Comparison of ENCODE assay signal across 16 cellular contexts in the genomic region with DNA sequence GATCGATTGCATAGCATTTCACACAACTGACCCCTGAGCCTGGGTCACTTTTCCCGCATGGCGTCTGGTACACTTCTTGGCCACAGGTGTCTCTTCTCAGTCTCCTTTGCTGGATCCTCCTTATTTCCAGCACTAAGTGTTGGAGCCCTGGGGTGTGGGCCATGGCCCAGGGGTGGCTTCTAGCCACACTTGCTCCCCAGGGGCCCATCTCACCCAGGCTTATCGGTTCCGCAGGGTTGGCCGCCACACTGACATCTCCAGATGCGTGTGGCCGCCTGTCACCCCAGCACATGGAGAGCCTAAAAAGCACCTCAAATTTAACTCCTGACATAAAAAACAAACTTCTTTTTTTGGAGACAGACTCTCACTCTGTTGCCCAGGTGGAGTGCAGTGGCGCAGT. TPM values are rescaled to one million over a fixed set of nuclear protein-coding genes. Genes with fewer than 3 reads are reported as not detected.
A peak's percentile ranks its signal among the peaks of the same experiment; 100 is the strongest.
DNase-seq lines count a peak whose midpoint lies in the region; ATAC-seq and TF ChIP-seq lines count a peak whose summit lies in the region.
"Had no signal": no experiment of that assay in that cellular context is flagged by ENCODE, and none has a peak within 500 bp of the region (broad histone marks: within the 10 kb centered on the region; RNA-seq: fewer than 3 reads in every experiment).

No MANE protein-coding gene starts in this region.

- H3K4me1 ChIP-seq in mammary epithelial cell (ENCODE audit: insufficient read depth, low read length) (peaks cover 7% of the 10 kb centered on the region), A673 (ENCODE audit: insufficient read depth, low read length, poor library complexity, severe bottlenecking) (peaks cover 4% of the 10 kb centered on the region)

- H3K27ac ChIP-seq in mammary epithelial cell (ENCODE audit: insufficient read depth, low read depth, low read length) = no peak overlapping the region
- H3K27ac ChIP-seq in A673 (ENCODE audit: low read depth, low read length, poor library complexity, severe bottlenecking) = no peak overlapping the region
- H3K27ac ChIP-seq: parathyroid adenoma had no signal

- WGBS in mammary epithelial cell (ENCODE audit: low coverage, missing lambda C conversion rate) = 95% methylated on average over 7 of the region's 9 CpGs

- dilution Hi-C loops in mammary epithelial cell (cut with HindIII; ENCODE audit: low sequenced_read_pairs) = loop anchor here (5.0 kb wide), 2 partner anchors 40 to 90 kb away; no protein-coding TSS in a partner anchor

- no peaks in the 10 kb centered on the region for H3K9me3 ChIP-seq in mammary epithelial cell (replicated peaks; ENCODE audit: insufficient read depth, low read length)
- H3K9me3 ChIP-seq in T-helper 17 cell (ENCODE audit: control insufficient read depth, low read length, poor library complexity, severe bottlenecking) = no peaks in the 10 kb centered on the region
- no peaks in the 10 kb centered on the region for H3K9me3 ChIP-seq in A673 (ENCODE audit: low read depth, low read length, poor library complexity, severe bottlenecking)

- H3K4me3 ChIP-seq in mammary epithelial cell (replicated peaks in 1 of 3; ENCODE audit: insufficient read depth in 1 of 3, low read depth in 2 of 3, low read length in 3 of 3) = no peak overlapping the region
- no peak overlapping the region for H3K4me3 ChIP-seq in A673 (ENCODE audit: low read depth, low read length, poor library complexity, severe bottlenecking)

- H3K79me2 ChIP-seq in mammary epithelial cell (ENCODE audit: insufficient read depth, low read length) = peaks cover 38% of the 10 kb centered on the region

- POLR2A ChIA-PET in MCF 10A (lab: Yijun Ruan, JAX) = interaction anchor here (1.2 to 1.6 kb wide), 4 partner anchors 9 to 138 kb away, joined by 3 to 8 read pairs (median 4); no protein-coding TSS in a partner anchor
- POLR2A ChIA-PET in A673 (lab: Charles Lee; ENCODE audit: low non-redundant PET) = no interaction called here

- CTCF ChIA-PET in MCF 10A (lab: Yijun Ruan, JAX) (interaction anchor here (0.9 to 1.3 kb wide), 2 partner anchors 9 to 19 kb away, joined by 3 to 5 read pairs; no protein-coding TSS in a partner anchor), mammary epithelial cell (lab: Charles Lee; ENCODE audit: low non-redundant PET) (no interaction called here), A673 (lab: Charles Lee) (no interaction called here)

- DNase-seq in MCF 10A (ENCODE audit: unreplicated experiment) (no peak), mammary epithelial cell (no peak), T-helper 17 cell (no peak), glutamatergic neuron (no peak), A673 (ENCODE audit: low spot score) (no peak), NCI-H524 treated with DMSO at 0.1 percent for 48 hours (lab: John Stamatoyannopoulos, UW) (no peak), iPS-NIHi7 (ENCODE audit: extremely low spot score) (no peak)
- DNase-seq in stimulated activated naive CD8-positive, alpha-beta T cell treated with anti-CD3 and anti-CD28 coated beads, Interleukin-15, amount 100 ng/mL, for 72 hours = no peak
- DNase-seq: activated gamma-delta T cell treated with Interleukin-2 at 50 U/mL for 16 hours, AML-193, foreskin fibroblast, NCI-H187, NCI-H510A treated with DMSO at 0.1 percent for 48 hours had no signal

- H2AFZ ChIP-seq in mammary epithelial cell (ENCODE audit: low read depth, low read length) = no peak overlapping the region
- H2AFZ ChIP-seq: parathyroid adenoma had no signal

- H3K36me3 Mint-ChIP-seq in MCF 10A (ENCODE audit: insufficient read depth, unreplicated experiment) = peaks cover 58% of the 10 kb centered on the region
- peaks cover 3% of the 10 kb centered on the region for H3K36me3 Mint-ChIP-seq in T-helper 17 cell (ENCODE audit: low read depth)
- no peaks in the 10 kb centered on the region for H3K36me3 Mint-ChIP-seq in glutamatergic neuron (ENCODE audit: unreplicated experiment)

- H3K36me3 ChIP-seq in mammary epithelial cell (ENCODE audit: insufficient read depth, low read length) (peaks cover 6% of the 10 kb centered on the region), A673 (ENCODE audit: insufficient read depth, low read length, poor library complexity, severe bottlenecking) (peaks cover 48% of the 10 kb centered on the region)

- BruUV-seq in MCF 10A (replicated peaks; lab: Mats Ljungman, UMichigan) (no TSS peak), mammary epithelial cell (replicated peaks; lab: Mats Ljungman, UMichigan) (no TSS peak), A673 (replicated peaks; lab: Mats Ljungman, UMichigan) (no TSS peak)

- TF ChIP-seq CTCF in MCF 10A (IDR thresholded peaks at IDR 0.05; ENCODE audit: unreplicated experiment) = no peak
- TF ChIP-seq CTCF in mammary epithelial cell (conservative IDR thresholded peaks at IDR 0.05 in 1 of 2, IDR thresholded peaks at IDR 0.05 in 1 of 2; ENCODE audit: extremely low read depth in 1 of 2, insufficient read depth in 1 of 2, low read depth in 1 of 2, low read length in 2 of 2) = no peak
- no peak for TF ChIP-seq CTCF in glutamatergic neuron (IDR thresholded peaks at IDR 0.05; ENCODE audit: partially characterized antibody, unreplicated experiment)
- TF ChIP-seq CTCF in A673 (conservative IDR thresholded peaks at IDR 0.05; ENCODE audit: low read depth, low read length) = no peak

- H3K4me3 Mint-ChIP-seq in MCF 10A (ENCODE audit: unreplicated experiment) (peak overlapping the region; percentile 84), T-helper 17 cell (no peak overlapping the region), glutamatergic neuron (ENCODE audit: unreplicated experiment) (peak overlapping the region; percentile 95)
- H3K4me3 Mint-ChIP-seq in stimulated activated naive CD8-positive, alpha-beta T cell treated with anti-CD3 and anti-CD28 coated beads, Interleukin-15, amount 100 ng/mL, for 72 hours = peak overlapping the region; percentile 90 to 91

- H3K4me2 ChIP-seq in mammary epithelial cell (ENCODE audit: insufficient read depth, low read depth, low read length) = no peak overlapping the region

- in situ Hi-C loops in mammary epithelial cell (cut with MboI; ENCODE audit: low sequenced_read_pairs in 2 of 2) = no loop called here

- H3K27ac Mint-ChIP-seq in MCF 10A (ENCODE audit: low read depth, unreplicated experiment) (peak overlapping the region; percentile 82), T-helper 17 cell (peak overlapping the region; percentile 83), glutamatergic neuron (ENCODE audit: unreplicated experiment) (no peak overlapping the region)
- peak overlapping the region in 1 of 2 donors; percentile 96 for H3K27ac Mint-ChIP-seq in stimulated activated naive CD8-positive, alpha-beta T cell treated with anti-CD3 and anti-CD28 coated beads, Interleukin-15, amount 100 ng/mL, for 72 hours

- no peaks in the 10 kb centered on the region for H4K20me1 ChIP-seq in mammary epithelial cell (ENCODE audit: insufficient read depth, low read length)

- no peaks in the 10 kb centered on the region for H3K27me3 ChIP-seq in mammary epithelial cell (ENCODE audit: insufficient read depth, low read length)
- no peaks in the 10 kb centered on the region for H3K27me3 ChIP-seq in A673 (replicated peaks; ENCODE audit: insufficient read depth, low read depth, low read length, poor library complexity)

- H3K9me3 Mint-ChIP-seq in MCF 10A (ENCODE audit: unreplicated experiment) (no peaks in the 10 kb centered on the region), glutamatergic neuron (ENCODE audit: unreplicated experiment) (peaks cover 10% of the 10 kb centered on the region)
- no peaks in the 10 kb centered on the region for H3K9me3 Mint-ChIP-seq in stimulated activated naive CD8-positive, alpha-beta T cell treated with anti-CD3 and anti-CD28 coated beads, Interleukin-15, amount 100 ng/mL, for 72 hours

- intact Hi-C loops in MCF 10A (cut with micrococcal nuclease) (no loop called here), mammary epithelial cell (cut with micrococcal nuclease) (loop anchor here (5.0 kb wide), 2 partner anchors 40 to 140 kb away; no protein-coding TSS in a partner anchor), A673 (cut with micrococcal nuclease; ENCODE audit: unreplicated experiment) (no loop called here)

- H3K27me3 Mint-ChIP-seq in MCF 10A (ENCODE audit: insufficient read depth, unreplicated experiment) (no peaks in the 10 kb centered on the region), T-helper 17 cell (no peaks in the 10 kb centered on the region), glutamatergic neuron (ENCODE audit: unreplicated experiment) (peaks cover 10% of the 10 kb centered on the region)
- no peaks in the 10 kb centered on the region for H3K27me3 Mint-ChIP-seq in stimulated activated naive CD8-positive, alpha-beta T cell treated with anti-CD3 and anti-CD28 coated beads, Interleukin-15, amount 100 ng/mL, for 72 hours

- H3K4me1 Mint-ChIP-seq in MCF 10A (ENCODE audit: insufficient read depth, unreplicated experiment) = peaks cover 8% of the 10 kb centered on the region
- H3K4me1 Mint-ChIP-seq in T-helper 17 cell = peaks cover 20% of the 10 kb centered on the region
- H3K4me1 Mint-ChIP-seq in glutamatergic neuron (ENCODE audit: low read depth, unreplicated experiment) = peaks cover 11% of the 10 kb centered on the region
- H3K4me1 Mint-ChIP-seq in stimulated activated naive CD8-positive, alpha-beta T cell treated with anti-CD3 and anti-CD28 coated beads, Interleukin-15, amount 100 ng/mL, for 72 hours = peaks cover 30% of the 10 kb centered on the region

- H3K9ac ChIP-seq in mammary epithelial cell (ENCODE audit: insufficient read depth, low read length) = no peak overlapping the region
- H3K9ac ChIP-seq: parathyroid adenoma had no signal

- no peak for ATAC-seq in T-helper 17 cell
- no peak for ATAC-seq in stimulated activated naive CD8-positive, alpha-beta T cell treated with anti-CD3 and anti-CD28 coated beads, Interleukin-15, amount 100 ng/mL, for 72 hours
- ATAC-seq: activated CD4-positive, CD25-positive, alpha-beta regulatory T cell treated with anti-CD3 and anti-CD28 coated beads, Interleukin-2, amount 50 U/mL, for 24 hours; Panc1 had no signal

RNA-seq across cellular contexts. Expression of a gene that starts 2.4 kb away (rescaled TPM):
- total RNA-seq in MCF 10A (2022) = 14.7 and 18.9 TPM in 2 replicates
- total RNA-seq in mammary epithelial cell = 10 to 100 TPM in 1 of 2 donors, 1 to 10 TPM in 1; 7.2 to 11.4 TPM
- 5.4 TPM for polyA plus RNA-seq in mammary epithelial cell
- polyA minus RNA-seq in mammary epithelial cell = not detected
- total RNA-seq in T-helper 17 cell = 10 to 100 TPM; 13.3 to 14.0 TPM
- total RNA-seq in glutamatergic neuron (ENCODE audit: unreplicated experiment) = 30.2 TPM
- total RNA-seq in A673 (2021) = 23.6 and 27.9 TPM in 2 replicates

RNA-seq across cellular contexts. Expression of a gene that starts 13.5 kb away (rescaled TPM):
- total RNA-seq in MCF 10A (2022) (10.3 and 12.7 TPM in 2 replicates), mammary epithelial cell (10 to 100 TPM; 11.8 to 16.3 TPM), T-helper 17 cell (1 to 10 TPM; 5.9 to 8.0 TPM), glutamatergic neuron (ENCODE audit: unreplicated experiment) (13.2 TPM), A673 (2021) (37.8 and 44.2 TPM in 2 replicates)
- polyA plus RNA-seq in mammary epithelial cell = 7.4 TPM
- polyA minus RNA-seq in mammary epithelial cell = 8.7 TPM

RNA-seq across cellular contexts. Expression of a gene that starts 24.4 kb away (rescaled TPM):
- total RNA-seq in MCF 10A (2022) (14.0 and 19.5 TPM in 2 replicates), mammary epithelial cell (100 to 1,000 TPM in 1 of 2 donors, 10 to 100 TPM in 1; 64.5 to 160 TPM), T-helper 17 cell (10 to 100 TPM; 26.1 to 33.8 TPM), glutamatergic neuron (ENCODE audit: unreplicated experiment) (9.2 TPM), A673 (2021) (29.4 and 38.0 TPM in 2 replicates)
- polyA plus RNA-seq in mammary epithelial cell = 38.1 TPM
- polyA minus RNA-seq in mammary epithelial cell = 67.9 TPM

RNA-seq across cellular contexts. Expression of a gene that starts 47.2 kb away (rescaled TPM):
- total RNA-seq in MCF 10A (2022) = 40.6 TPM in 2 replicates
- total RNA-seq in mammary epithelial cell = 10 to 100 TPM; 15.3 to 29.5 TPM
- 14.5 TPM for polyA plus RNA-seq in mammary epithelial cell
- 0.47 TPM for polyA minus RNA-seq in mammary epithelial cell
- total RNA-seq in T-helper 17 cell = 10 to 100 TPM; 34.0 to 34.2 TPM
- total RNA-seq in glutamatergic neuron (ENCODE audit: unreplicated experiment) = 39.0 TPM
- total RNA-seq in A673 (2021) = 29.9 and 35.3 TPM in 2 replicates
